Comparison of ENCODE assay signal across 1 cellular context in genomic region chr10:68876246-68876918, GRCh38.
TF ChIP-seq lines count a peak whose summit lies in the region.

No MANE protein-coding gene starts in this region.

TF ChIP-seq in HepG2, 621 proteins besides CTCF, POLR2A, EP300 and RAD21 (continued from another document and continues in another):
- TF ChIP-seq ZSCAN5A (CRISPR knock-in tag; IDR thresholded peaks at IDR 0.05; ENCODE audit: borderline replicate concordance) (peak; percentile 27; the same call in 1 of the 2 replicates), REXO4 (CRISPR knock-in tag; IDR thresholded peaks at IDR 0.05; ENCODE audit: borderline replicate concordance) (no peak), NCOA2 (CRISPR knock-in tag; IDR thresholded peaks at IDR 0.05) (peak; percentile 87), GPN1 (CRISPR knock-in tag; IDR thresholded peaks at IDR 0.05; ENCODE audit: borderline replicate concordance) (no peak), HNF4G (IDR thresholded peaks at IDR 0.05; ENCODE audit: borderline replicate concordance, low read depth, low read length) (peak; percentile 100), HNF4G (CRISPR knock-in tag; IDR thresholded peaks at IDR 0.05; ENCODE audit: borderline replicate concordance, low read depth) (peak; percentile 97), HNF4A (CRISPR knock-in tag; IDR thresholded peaks at IDR 0.05) (peak; percentile 100), STAT5B (CRISPR knock-in tag; IDR thresholded peaks at IDR 0.05) (no peak), MTF2 (CRISPR knock-in tag; IDR thresholded peaks at IDR 0.05; ENCODE audit: borderline replicate concordance) (no peak), SIX4 (CRISPR knock-in tag; IDR thresholded peaks at IDR 0.05) (peak; percentile 76; the same call in 1 of the 2 replicates), SCMH1 (CRISPR knock-in tag; IDR thresholded peaks at IDR 0.05; ENCODE audit: borderline replicate concordance) (no peak), TEF (CRISPR knock-in tag; IDR thresholded peaks at IDR 0.05) (no peak), ERF (CRISPR knock-in tag; IDR thresholded peaks at IDR 0.05) (peak; percentile 80; the same call in 1 of the 2 replicates), ZBTB39 (CRISPR knock-in tag; IDR thresholded peaks at IDR 0.05) (no peak), HCFC1 (IDR thresholded peaks at IDR 0.05; ENCODE audit: low read depth, low read length) (no peak), ZNF335 (CRISPR knock-in tag; IDR thresholded peaks at IDR 0.05) (peak; percentile 69), KDM1A (CRISPR knock-in tag; IDR thresholded peaks at IDR 0.05) (0 out of 2 replicates have a peak, but pooled peaks have one; percentile 20), FOXP1 (IDR thresholded peaks at IDR 0.05) (peak; percentile 96), FOXP1 (CRISPR knock-in tag; IDR thresholded peaks at IDR 0.05) (peak; percentile 99), AHR (CRISPR knock-in tag; IDR thresholded peaks at IDR 0.05) (no peak), NFE2L2 (IDR thresholded peaks at IDR 0.05; ENCODE audit: low read length) (no peak), ZNF792 (CRISPR knock-in tag; IDR thresholded peaks at IDR 0.05) (peak; percentile 85; the same call in 1 of the 2 replicates), TP53 (CRISPR knock-in tag; conservative IDR thresholded peaks at IDR 0.05) (no peak), ELF4 (CRISPR knock-in tag; IDR thresholded peaks at IDR 0.05; ENCODE audit: borderline replicate concordance) (no peak), ZNF747 (CRISPR knock-in tag; IDR thresholded peaks at IDR 0.05; ENCODE audit: borderline replicate concordance) (no peak; the same call in 1 of the 2 replicates), HNRNPUL1 (IDR thresholded peaks at IDR 0.05; ENCODE audit: low read depth, low read length) (no peak), ZNF501 (CRISPR knock-in tag; IDR thresholded peaks at IDR 0.05) (peak; percentile 61), PCBP1 (IDR thresholded peaks at IDR 0.05; ENCODE audit: borderline replicate concordance, low read depth, low read length) (no peak), NAIF1 (CRISPR knock-in tag; IDR thresholded peaks at IDR 0.05; ENCODE audit: borderline replicate concordance) (no peak), ZNF776 (CRISPR knock-in tag; IDR thresholded peaks at IDR 0.05) (no peak), BCL6 (CRISPR knock-in tag; IDR thresholded peaks at IDR 0.05) (peak; percentile 76), ZNF75D (CRISPR knock-in tag; IDR thresholded peaks at IDR 0.05; ENCODE audit: borderline replicate concordance) (no peak), MTA1 (CRISPR knock-in tag; IDR thresholded peaks at IDR 0.05; ENCODE audit: borderline replicate concordance) (no peak), PTBP1 (IDR thresholded peaks at IDR 0.05; ENCODE audit: low read depth, low read length, poor library complexity, severe bottlenecking) (no peak), MIXL1 (CRISPR knock-in tag; IDR thresholded peaks at IDR 0.05) (peak; percentile 73; the same call in 1 of the 2 replicates), ZNF432 (CRISPR knock-in tag; IDR thresholded peaks at IDR 0.05; ENCODE audit: borderline replicate concordance) (no peak), HOXD1 (CRISPR knock-in tag; IDR thresholded peaks at IDR 0.05) (no peak), ZFX (CRISPR knock-in tag; IDR thresholded peaks at IDR 0.05; ENCODE audit: low read depth) (peak; percentile 46; the same call in 1 of the 2 replicates), ATM (IDR thresholded peaks at IDR 0.05; ENCODE audit: borderline replicate concordance) (no peak), PAWR (CRISPR knock-in tag; IDR thresholded peaks at IDR 0.05; ENCODE audit: borderline replicate concordance) (no peak), MAFK (conservative IDR thresholded peaks at IDR 0.05 in 1 of 2, IDR thresholded peaks at IDR 0.05 in 1 of 2; ENCODE audit: low read length in 2 of 2) (no peak), DDIT3 (CRISPR knock-in tag; IDR thresholded peaks at IDR 0.05) (no peak), KMT2A (CRISPR knock-in tag; IDR thresholded peaks at IDR 0.05) (peak; percentile 73; the same call in 1 of the 2 replicates), YEATS4 (CRISPR knock-in tag; IDR thresholded peaks at IDR 0.05; ENCODE audit: borderline replicate concordance) (peak; percentile 63; the same call in 1 of the 2 replicates), ZBTB42 (CRISPR knock-in tag; IDR thresholded peaks at IDR 0.05) (no peak), ZNF598 (CRISPR knock-in tag; IDR thresholded peaks at IDR 0.05; ENCODE audit: borderline replicate concordance) (no peak), ELF1 (CRISPR knock-in tag; IDR thresholded peaks at IDR 0.05) (no peak), SSRP1 (CRISPR knock-in tag; IDR thresholded peaks at IDR 0.05) (no peak; the same call in 1 of the 2 replicates), ZNF615 (CRISPR knock-in tag; IDR thresholded peaks at IDR 0.05; ENCODE audit: borderline replicate concordance) (no peak; the same call in 1 of the 2 replicates), FOXK2 (IDR thresholded peaks at IDR 0.05) (peak; percentile 89), RBFOX2 (IDR thresholded peaks at IDR 0.05; ENCODE audit: low read depth, low read length) (no peak), FOXO1 (CRISPR knock-in tag; IDR thresholded peaks at IDR 0.05) (peak; percentile 99), ZNF296 (CRISPR knock-in tag; conservative IDR thresholded peaks at IDR 0.05) (no peak), ETV5 (CRISPR knock-in tag; IDR thresholded peaks at IDR 0.05; ENCODE audit: borderline replicate concordance) (peak; percentile 44; the same call in 1 of the 2 replicates), SIN3B (IDR thresholded peaks at IDR 0.05; ENCODE audit: low read length) (no peak), RORA (CRISPR knock-in tag; IDR thresholded peaks at IDR 0.05) (no peak), ZIK1 (CRISPR knock-in tag; IDR thresholded peaks at IDR 0.05; ENCODE audit: borderline replicate concordance, low read depth) (no peak), ATF7-NPFF (CRISPR knock-in tag; IDR thresholded peaks at IDR 0.05; ENCODE audit: low read depth) (no peak), RFXANK (CRISPR knock-in tag; IDR thresholded peaks at IDR 0.05) (no peak), PRPF4 (IDR thresholded peaks at IDR 0.05; ENCODE audit: low read depth, low read length, poor library complexity, severe bottlenecking) (no peak), ZNF784 (CRISPR knock-in tag; IDR thresholded peaks at IDR 0.05; ENCODE audit: borderline replicate concordance) (no peak)
- TF ChIP-seq, protein P1, sequence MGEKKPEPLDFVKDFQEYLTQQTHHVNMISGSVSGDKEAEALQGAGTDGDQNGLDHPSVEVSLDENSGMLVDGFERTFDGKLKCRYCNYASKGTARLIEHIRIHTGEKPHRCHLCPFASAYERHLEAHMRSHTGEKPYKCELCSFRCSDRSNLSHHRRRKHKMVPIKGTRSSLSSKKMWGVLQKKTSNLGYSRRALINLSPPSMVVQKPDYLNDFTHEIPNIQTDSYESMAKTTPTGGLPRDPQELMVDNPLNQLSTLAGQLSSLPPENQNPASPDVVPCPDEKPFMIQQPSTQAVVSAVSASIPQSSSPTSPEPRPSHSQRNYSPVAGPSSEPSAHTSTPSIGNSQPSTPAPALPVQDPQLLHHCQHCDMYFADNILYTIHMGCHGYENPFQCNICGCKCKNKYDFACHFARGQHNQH (CRISPR knock-in tag; IDR thresholded peaks at IDR 0.05), result peak; percentile 98
- TF ChIP-seq, protein P2, sequence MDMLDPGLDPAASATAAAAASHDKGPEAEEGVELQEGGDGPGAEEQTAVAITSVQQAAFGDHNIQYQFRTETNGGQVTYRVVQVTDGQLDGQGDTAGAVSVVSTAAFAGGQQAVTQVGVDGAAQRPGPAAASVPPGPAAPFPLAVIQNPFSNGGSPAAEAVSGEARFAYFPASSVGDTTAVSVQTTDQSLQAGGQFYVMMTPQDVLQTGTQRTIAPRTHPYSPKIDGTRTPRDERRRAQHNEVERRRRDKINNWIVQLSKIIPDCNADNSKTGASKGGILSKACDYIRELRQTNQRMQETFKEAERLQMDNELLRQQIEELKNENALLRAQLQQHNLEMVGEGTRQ (IDR thresholded peaks at IDR 0.05; ENCODE audit: low read depth, low read length), result no peak
- TF ChIP-seq, protein P2 (CRISPR knock-in tag; IDR thresholded peaks at IDR 0.05; ENCODE audit: borderline replicate concordance), result no peak
- TF ChIP-seq, protein P3, sequence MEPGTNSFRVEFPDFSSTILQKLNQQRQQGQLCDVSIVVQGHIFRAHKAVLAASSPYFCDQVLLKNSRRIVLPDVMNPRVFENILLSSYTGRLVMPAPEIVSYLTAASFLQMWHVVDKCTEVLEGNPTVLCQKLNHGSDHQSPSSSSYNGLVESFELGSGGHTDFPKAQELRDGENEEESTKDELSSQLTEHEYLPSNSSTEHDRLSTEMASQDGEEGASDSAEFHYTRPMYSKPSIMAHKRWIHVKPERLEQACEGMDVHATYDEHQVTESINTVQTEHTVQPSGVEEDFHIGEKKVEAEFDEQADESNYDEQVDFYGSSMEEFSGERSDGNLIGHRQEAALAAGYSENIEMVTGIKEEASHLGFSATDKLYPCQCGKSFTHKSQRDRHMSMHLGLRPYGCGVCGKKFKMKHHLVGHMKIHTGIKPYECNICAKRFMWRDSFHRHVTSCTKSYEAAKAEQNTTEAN (CRISPR knock-in tag; conservative IDR thresholded peaks at IDR 0.05), result peak; percentile 50; the same call in 1 of the 2 replicates
